ENCODE assay signal across 24 cellular contexts in the genomic region with DNA sequence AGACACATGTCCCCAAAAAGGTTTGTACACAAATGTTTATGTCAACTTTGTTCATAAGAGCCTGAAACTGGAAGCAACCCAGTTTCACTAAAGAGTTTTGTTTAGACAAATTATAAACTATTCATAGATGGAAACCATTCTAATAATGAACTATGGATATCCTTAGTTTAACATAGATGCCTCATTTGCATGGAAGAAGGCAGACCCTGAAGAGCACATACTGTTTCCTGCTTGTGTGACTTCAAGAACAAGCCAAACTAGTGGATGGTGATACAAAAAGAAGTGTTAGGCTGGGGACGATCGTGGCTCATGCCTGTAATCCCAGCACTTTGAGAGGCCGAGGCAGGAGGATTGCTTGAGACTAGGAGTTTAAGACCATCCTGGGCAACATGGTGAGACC. TPM values are rescaled to one million over a fixed set of nuclear protein-coding genes. Genes with fewer than 3 reads are reported as not detected.
"Had no signal": no experiment of that assay in that cellular context is flagged by ENCODE, and none has a peak within 500 bp of the region (broad histone marks: within the 10 kb centered on the region; RNA-seq: fewer than 3 reads in every experiment).

No MANE protein-coding gene starts in this region.

- H3K27ac ChIP-seq: esophagus squamous epithelium, hepatocyte, neural progenitor cell, tibial artery, WERI-Rb-1 had no signal

- DNase-seq: activated CD4-positive, alpha-beta T cell treated with anti-CD3 and anti-CD28 coated beads for 1 hour; activated CD4-positive, alpha-beta T cell treated with anti-CD3 and anti-CD28 coated beads, Interleukin-2, amount 50 U/mL, for 4 hours; activated gamma-delta T cell treated with Interleukin-2 at 50 U/mL for 16 hours; activated T-cell treated with anti-CD3 and anti-CD28 coated beads for 4 hours; effector CD4-positive, alpha-beta T cell; esophagus squamous epithelium; left cardiac atrium; mesenchymal stem cell; mucosa of descending colon; naive B cell; stimulated activated naive CD8-positive, alpha-beta T cell treated with anti-CD3 and anti-CD28 coated beads, Interleukin-15, Interleukin-2, amounts not matched to agents 100 U/mL and 50 U/mL, for 24 hours; substantia nigra; tibial artery; WERI-Rb-1 had no signal

- FAIRE-seq: bronchial epithelial cell, islet of Langerhans had no signal

- H3K9me3 ChIP-seq: esophagus squamous epithelium, mucosa of descending colon, tibial artery had no signal

- H3K27me3 ChIP-seq: neural progenitor cell had no signal

- H3K27ac Mint-ChIP-seq: activated naive CD8-positive, alpha-beta T cell; activated T-helper 1 cell treated with anti-CD3 and anti-CD28 coated beads, Interleukin-12 subunit alpha, Interleukin-12 subunit beta, Interleukin-2, Interleukin-4 antibody, amounts not matched to agents 30 ng/mL and 10 ng/mL and 1 ng/mL, durations not matched to agents 14 hours and 24 hours and 36 hours; naive B cell; neural progenitor cell; progenitor cell of endocrine pancreas had no signal

- H3K9me3 Mint-ChIP-seq: neural progenitor cell had no signal

- H3K4me3 Mint-ChIP-seq: activated naive CD8-positive, alpha-beta T cell; activated T-helper 1 cell treated with anti-CD3 and anti-CD28 coated beads, Interleukin-12 subunit alpha, Interleukin-12 subunit beta, Interleukin-2, Interleukin-4 antibody, amounts not matched to agents 30 ng/mL and 10 ng/mL and 1 ng/mL, durations not matched to agents 14 hours and 24 hours and 36 hours; naive B cell; neural progenitor cell had no signal

- H3K36me3 ChIP-seq: esophagus squamous epithelium, neural progenitor cell, tibial artery, WERI-Rb-1 had no signal

- H3K4me1 Mint-ChIP-seq: naive B cell, neural progenitor cell had no signal

- ATAC-seq: left cardiac atrium; mucosa of descending colon; stimulated activated naive CD8-positive, alpha-beta T cell treated with anti-CD3 and anti-CD28 coated beads, Interleukin-15, Interleukin-2, amounts not matched to agents 100 U/mL and 50 U/mL, for 24 hours had no signal

- H3K4me3 ChIP-seq: esophagus squamous epithelium, hepatocyte, mucosa of descending colon, neural progenitor cell, tibial artery had no signal

- H3K36me3 Mint-ChIP-seq: activated naive CD8-positive, alpha-beta T cell; neural progenitor cell had no signal

- H3K4me1 ChIP-seq: esophagus squamous epithelium, neural progenitor cell had no signal

RNA-seq across cellular contexts. Expression of a gene that starts 48.1 kb away (rescaled TPM):
- total RNA-seq: bronchial epithelial cell, esophagus squamous epithelium, lower leg skin, osteoblast, skeletal muscle tissue had no signal
